Comparison of ENCODE assay signal across 8 cellular contexts in the genomic region with DNA sequence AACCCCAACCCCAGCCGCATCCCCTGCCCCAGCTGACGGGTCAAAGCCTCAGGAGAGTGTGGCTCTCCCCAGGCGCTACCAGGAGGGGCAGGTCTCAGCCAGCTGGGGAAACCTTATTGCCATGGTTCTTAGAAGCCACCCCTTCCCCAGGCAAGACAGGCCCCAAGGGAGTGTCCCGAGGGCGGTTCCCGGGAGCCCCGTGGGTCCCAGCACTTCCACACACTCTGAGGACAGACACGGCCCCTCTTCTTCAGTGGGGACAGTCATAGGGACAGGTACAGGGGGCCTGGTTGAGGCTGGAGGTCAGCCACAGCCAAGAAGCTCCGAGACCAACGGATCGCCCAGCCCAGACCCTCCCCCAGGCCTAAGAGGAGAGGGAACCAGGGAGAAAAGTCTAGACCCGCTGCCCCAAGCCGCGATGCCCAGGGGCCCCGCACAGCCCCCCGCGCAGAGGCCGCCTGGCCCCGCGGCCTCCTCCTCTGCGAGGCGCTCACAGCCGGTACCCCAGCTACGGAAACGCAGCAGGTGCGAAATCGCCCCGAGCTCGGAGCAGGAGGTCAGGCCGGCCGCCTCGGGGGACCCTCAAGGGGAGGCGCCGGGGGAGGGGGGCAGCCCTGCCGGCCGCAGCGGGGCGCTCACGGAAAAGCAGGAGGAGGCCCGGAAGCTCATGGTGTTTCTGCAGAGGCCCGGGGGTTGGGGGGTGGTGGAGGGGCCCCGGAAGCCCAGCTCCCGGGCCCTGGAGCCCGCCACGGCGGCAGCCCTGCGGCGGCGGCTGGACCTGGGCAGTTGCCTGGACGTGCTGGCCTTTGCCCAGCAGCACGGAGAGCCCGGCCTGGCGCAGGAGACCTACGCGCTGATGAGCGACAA. TPM values are rescaled to one million over a fixed set of nuclear protein-coding genes. Genes with fewer than 3 reads are reported as not detected.
DNase-seq lines count a peak whose midpoint lies in the region; TF ChIP-seq lines count a peak whose summit lies in the region.

No MANE protein-coding gene starts in this region.

- peak; percentile 59 for DNase-seq in activated CD4-positive, CD25-positive, alpha-beta regulatory T cell treated with anti-CD3 and anti-CD28 coated beads, Interleukin-2, amount 50 U/mL, for 72 hours
- peak; percentile 52 for DNase-seq in effector CD4-positive, alpha-beta T cell
- peak; percentile 45 for DNase-seq in stimulated activated CD4-positive, alpha-beta T cell treated with anti-CD3 and anti-CD28 coated beads, Interleukin-1b, Interleukin-23, amount 100 ng/mL, for 48 hours
- no peak for DNase-seq in NCI-H1930 (lab: John Stamatoyannopoulos, UW)
- no peak for DNase-seq in midbrain (lab: John Stamatoyannopoulos, UW)
- DNase-seq in HAP-1 (ENCODE audit: low spot score in 2 of 2) = no peak
- DNase-seq in occipital lobe (lab: John Stamatoyannopoulos, UW) = no peak

- no peaks in the 10 kb centered on the region for H3K27me3 ChIP-seq in HAP-1 (ENCODE audit: low read depth)

- peak; percentile 28; the same call in 1 of the 2 replicates for TF ChIP-seq CTCF in GM12874 (IDR thresholded peaks at IDR 0.05; ENCODE audit: insufficient read depth, low read depth, low read length)

- H3K36me3 ChIP-seq in HAP-1 (replicated peaks) = no peaks in the 10 kb centered on the region

- H3K9me3 ChIP-seq in HAP-1 = no peaks in the 10 kb centered on the region; the same call in 1 of the 2 replicates

- in situ Hi-C loops in HAP-1 (cut with MboI; ENCODE audit: low sequenced_read_pairs) = no loop called here

- H3K4me1 ChIP-seq in HAP-1 = peaks cover 6% of the 10 kb centered on the region; the same call in 1 of the 2 replicates

- no peak overlapping the region for H3K4me3 ChIP-seq in HAP-1

RNA-seq across cellular contexts. Expression of a gene that starts 2.6 kb away (rescaled TPM):
- total RNA-seq in occipital lobe = not detected

RNA-seq across cellular contexts. Expression of a gene that starts 14.4 kb away (rescaled TPM):
- total RNA-seq in occipital lobe = not detected

RNA-seq across cellular contexts. Expression of a gene that starts 18.5 kb away (rescaled TPM):
- 2.0 TPM for total RNA-seq in occipital lobe

RNA-seq across cellular contexts. Expression of a gene that starts 22.9 kb away (rescaled TPM):
- total RNA-seq in occipital lobe = 0.78 TPM

RNA-seq across cellular contexts. Expression of a gene that starts 29.9 kb away (rescaled TPM):
- total RNA-seq in occipital lobe = 6.7 TPM

Comparison
In these comparisons a context has a peak if more than half of its experiments do, and no peak if none do; other contexts are left out.
1. DNase-seq: peak in activated CD4-positive, CD25-positive, alpha-beta regulatory T cell treated with anti-CD3 and anti-CD28 coated beads, Interleukin-2, amount 50 U/mL, for 72 hours (single experiment), effector CD4-positive, alpha-beta T cell (single experiment) and stimulated activated CD4-positive, alpha-beta T cell treated with anti-CD3 and anti-CD28 coated beads, Interleukin-1b, Interleukin-23, amount 100 ng/mL, for 48 hours (single experiment); none in NCI-H1930 (0 of 2), midbrain (single experiment), HAP-1 (0 of 2) and occipital lobe (single experiment).